Comparison of ENCODE assay signal across 15 cellular contexts in genomic region chr11:13348305-13348704, GRCh38.
DNase-seq lines count a peak whose midpoint lies in the region; ATAC-seq and TF ChIP-seq lines count a peak whose summit lies in the region.
"Had no signal": no experiment of that assay in that cellular context is flagged by ENCODE, and none has a peak within 500 bp of the region (broad histone marks: within the 10 kb centered on the region; RNA-seq: fewer than 3 reads in every experiment).

No MANE protein-coding gene starts in this region.

- TF ChIP-seq POLR2A in NB4 (IDR thresholded peaks at IDR 0.05; ENCODE audit: extremely low read depth, insufficient read length) (no peak), vagina (IDR thresholded peaks at IDR 0.05) (no peak)

- no peaks in the 10 kb centered on the region for H3K9me3 ChIP-seq in aorta (ENCODE audit: control insufficient read depth, low read length)
- no peaks in the 10 kb centered on the region for H3K9me3 ChIP-seq in vagina
- H3K9me3 ChIP-seq: tibial nerve had no signal

- H3K27ac Mint-ChIP-seq in memory B cell: peak overlapping the region; percentile 74

- H3K4me3 ChIP-seq in NB4 (ENCODE audit: low read depth, low read length) (no peak overlapping the region), aorta (ENCODE audit: low read length in 2 of 2) (no peak overlapping the region), vagina (no peak overlapping the region)
- H3K4me3 ChIP-seq: dorsolateral prefrontal cortex, tibial nerve had no signal

- peak overlapping the region; percentile 38 for H3K4me3 Mint-ChIP-seq in memory B cell

- 88 to 92% methylated on average over 3 of the region's 3 CpGs for WGBS in aorta, 2 donors

- H3K4me1 Mint-ChIP-seq in memory B cell: peaks cover 22% of the 10 kb centered on the region

- peaks cover 0 to 2% of the 10 kb centered on the region in 2 donors for H3K36me3 ChIP-seq in aorta (ENCODE audit: control insufficient read depth in 1 of 2, insufficient read depth in 2 of 2, low read length in 1 of 2)
- no peaks in the 10 kb centered on the region for H3K36me3 ChIP-seq in vagina
- H3K36me3 ChIP-seq: WERI-Rb-1 had no signal

- H3K27ac ChIP-seq in aorta (ENCODE audit: low read depth in 1 of 2, low read length in 2 of 2) (no peak overlapping the region), vagina (no peak overlapping the region)
- H3K27ac ChIP-seq: tibial nerve, WERI-Rb-1 had no signal

- H3K36me3 Mint-ChIP-seq in memory B cell: peaks cover 16% of the 10 kb centered on the region

- DNase-seq in GM10266 (ENCODE audit: extremely low spot score) (peak; percentile 21), NB4 (ENCODE audit: low read depth) (peak; percentile 34), memory B cell (ENCODE audit: low spot score in 2 of 2) (no peak), aorta (no peak), vagina (ENCODE audit: extremely low spot score in 2 of 2) (no peak)
- no peak for DNase-seq in stimulated activated CD4-positive, alpha-beta T cell treated with anti-CD3 and anti-CD28 coated beads, Interleukin-4, amount 100 ng/mL, for 24 hours
- DNase-seq in central memory CD4-positive, alpha-beta T cell: no peak
- DNase-seq: activated effector memory CD4-positive, alpha-beta T cell treated with Interleukin-2 at 50 U/mL for 16 hours; DMS 273 treated with DMSO at 0.1 percent for 48 hours; dorsolateral prefrontal cortex; NCI-H1105; NCI-H446 treated with DMSO at 0.1 percent for 48 hours; WERI-Rb-1 had no signal

- no peak for TF ChIP-seq CTCF in GM10266 (IDR thresholded peaks at IDR 0.05; ENCODE audit: control insufficient read depth, insufficient read depth, low read depth, missing control alignments)
- TF ChIP-seq CTCF in NB4 (IDR thresholded peaks at IDR 0.05; ENCODE audit: low read depth, low read length): no peak
- no peak for TF ChIP-seq CTCF in vagina (IDR thresholded peaks at IDR 0.05)

- no peaks in the 10 kb centered on the region for H3K27me3 ChIP-seq in aorta (ENCODE audit: control insufficient read depth in 1 of 2, insufficient read depth in 2 of 2, low read length in 1 of 2)
- H3K27me3 ChIP-seq in vagina: no peaks in the 10 kb centered on the region
- H3K27me3 ChIP-seq: dorsolateral prefrontal cortex, tibial nerve had no signal

- no peaks in the 10 kb centered on the region for H3K9me3 Mint-ChIP-seq in memory B cell

- H3K4me1 ChIP-seq in aorta (ENCODE audit: control insufficient read depth in 1 of 2, insufficient read depth in 2 of 2, low read length in 2 of 2): no peaks in the 10 kb centered on the region
- H3K4me1 ChIP-seq in vagina: peaks cover 10% of the 10 kb centered on the region

- ATAC-seq in GM19372 (IDR thresholded peaks at IDR 0.05; ENCODE audit: low read depth, unreplicated experiment): peak; percentile 54
- ATAC-seq in memory B cell (ENCODE audit: low read depth): no peak
- no peak for ATAC-seq in aorta (ENCODE audit: low FRiP score)

- intact Hi-C loops in aorta (cut with DNase I) (no loop called here), vagina (cut with DNase I) (loop anchor here (10.0 kb wide), 1 partner anchor 384 kb away; no protein-coding TSS in a partner anchor)

- no peaks in the 10 kb centered on the region for H3K27me3 Mint-ChIP-seq in memory B cell

Comparison
In these comparisons a context has a peak if more than half of its experiments do, and no peak if none do; other contexts are left out.
1. DNase-seq: peak in GM10266 (single experiment) and NB4 (single experiment); none in memory B cell (0 of 2), stimulated activated CD4-positive, alpha-beta T cell treated with anti-CD3 and anti-CD28 coated beads, Interleukin-4, amount 100 ng/mL, for 24 hours (single experiment), central memory CD4-positive, alpha-beta T cell (single experiment), aorta (0 of 2) and vagina (0 of 2).